Comparison of ENCODE assay signal across 13 cellular contexts in the genomic region with DNA sequence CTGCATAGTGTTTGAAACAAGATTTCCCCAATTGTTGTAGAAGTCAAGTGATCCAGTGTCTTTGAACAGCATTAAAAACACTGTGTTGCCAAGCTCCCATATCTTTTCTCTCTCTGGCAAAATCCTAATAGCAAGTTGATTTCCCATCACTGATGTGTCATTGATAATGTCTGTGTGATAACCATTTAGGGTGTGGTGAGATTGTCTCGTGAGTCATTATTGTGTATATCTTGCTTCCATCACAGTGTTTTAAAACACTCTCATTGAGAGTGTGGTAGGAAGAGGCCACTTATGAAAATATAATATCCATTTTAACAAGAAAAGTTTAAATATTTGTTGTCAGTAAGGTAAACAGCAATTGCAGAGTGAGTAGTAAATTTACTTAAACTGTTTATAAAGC.
DNase-seq lines count a peak whose midpoint lies in the region; ATAC-seq and TF ChIP-seq lines count a peak whose summit lies in the region.
"Had no signal": no experiment of that assay in that cellular context is flagged by ENCODE, and none has a peak within 500 bp of the region (broad histone marks: within the 10 kb centered on the region; RNA-seq: fewer than 3 reads in every experiment).

No MANE protein-coding gene starts in this region.

- H3K4me3 Mint-ChIP-seq in activated T-cell treated with anti-CD3 and anti-CD28 coated beads, Interleukin-2, amount 50 U/mL, for 4 hours, result no peak overlapping the region
- peak overlapping the region in 1 of 3 donors; percentile 2 for H3K4me3 Mint-ChIP-seq in T-cell
- H3K4me3 Mint-ChIP-seq: naive B cell had no signal

- peak; percentile 69 to 79 for ATAC-seq in activated T-cell treated with anti-CD3 and anti-CD28 coated beads, Interleukin-2, amount 50 U/mL, for 4 hours
- ATAC-seq in T-cell (replicated peaks in 1 of 4) (peak in 2 of 4 experiments; percentile 52 to 58), HG03439 (IDR thresholded peaks at IDR 0.05; ENCODE audit: unreplicated experiment) (no peak)
- peak; percentile 72 for ATAC-seq in stimulated activated naive CD8-positive, alpha-beta T cell treated with anti-CD3 and anti-CD28 coated beads, Interleukin-15, Interleukin-2, amounts not matched to agents 100 U/mL and 50 U/mL, for 24 hours

- H3K9ac ChIP-seq in fibroblast of lung (ENCODE audit: insufficient read depth, low read length), result no peak overlapping the region

- H3K4me3 ChIP-seq in fibroblast of lung (replicated peaks in 1 of 4; ENCODE audit: control extremely low read depth in 1 of 4, insufficient read depth in 1 of 4, low read depth in 3 of 4, low read length in 4 of 4), result no peak overlapping the region

- H3K27me3 Mint-ChIP-seq in activated T-cell treated with anti-CD3 and anti-CD28 coated beads, Interleukin-2, amount 50 U/mL, for 4 hours (ENCODE audit: low read depth), result no peaks in the 10 kb centered on the region
- H3K27me3 Mint-ChIP-seq in T-cell, result no peaks in the 10 kb centered on the region
- H3K27me3 Mint-ChIP-seq: naive B cell had no signal

- no peaks in the 10 kb centered on the region for H3K27me3 ChIP-seq in fibroblast of lung (ENCODE audit: control insufficient read depth, insufficient read depth, low read length)

- H3K4me2 ChIP-seq in fibroblast of lung (ENCODE audit: extremely low read depth, insufficient read depth, low read length), result peak overlapping the region; percentile 37

- DNase-seq in activated T-cell treated with anti-CD3 and anti-CD28 coated beads, Interleukin-2, amount 50 U/mL, for 4 hours, result no peak
- no peak for DNase-seq in activated T-cell treated with anti-CD3 and anti-CD28 coated beads, Interleukin-2, amount 50 U/mL, for 48 hours
- no peak for DNase-seq in T-cell
- peak; percentile 63 to 64 for DNase-seq in fibroblast of lung (ENCODE audit: low read depth in 2 of 2)
- no peak for DNase-seq in stimulated activated naive CD8-positive, alpha-beta T cell treated with anti-CD3 and anti-CD28 coated beads, Interleukin-15, Interleukin-2, amounts not matched to agents 100 U/mL and 50 U/mL, for 24 hours
- no peak for DNase-seq in DMS79 treated with DMSO at 0.1 percent for 48 hours (lab: John Stamatoyannopoulos, UW)
- no peak for DNase-seq in NCI-H187 treated with DMSO at 0.1 percent for 48 hours (lab: John Stamatoyannopoulos, UW)
- DNase-seq: C1 segment of cervical spinal cord; KG1; naive B cell; NCI-H510A treated with DMSO at 0.1 percent for 48 hours; stimulated activated CD4-positive, alpha-beta T cell treated with anti-CD3 and anti-CD28 coated beads, Interleukin-15, amount 100 ng/mL, for 24 hours had no signal

- no peak overlapping the region for H2AFZ ChIP-seq in fibroblast of lung (ENCODE audit: low read length)

- CTCF ChIA-PET in T-cell (lab: Charles Lee), result no interaction called here

- H3K4me1 ChIP-seq in fibroblast of lung (ENCODE audit: control insufficient read depth, extremely low read depth, insufficient read depth, low read length), result peaks cover 6% of the 10 kb centered on the region

- H3K27ac ChIP-seq in fibroblast of lung (ENCODE audit: insufficient read depth, low read length), result peak overlapping the region; percentile 90

- no peaks in the 10 kb centered on the region for H4K20me1 ChIP-seq in fibroblast of lung (ENCODE audit: control insufficient read depth, extremely low read depth, insufficient read depth, low read length)

- H3K9me3 ChIP-seq in fibroblast of lung (ENCODE audit: control insufficient read depth, insufficient read depth, low read depth, low read length), result no peaks in the 10 kb centered on the region

- peak overlapping the region; percentile 71 to 80 for H3K27ac Mint-ChIP-seq in T-cell
- H3K27ac Mint-ChIP-seq: naive B cell had no signal

- POLR2A ChIA-PET in T-cell (lab: Charles Lee), result interaction anchor here in 1 of 2 donors (0.6 to 0.9 kb wide), 2 partner anchors 207 to 443 kb away, joined by 3 read pairs; no protein-coding TSS in a partner anchor

- peaks cover 3% of the 10 kb centered on the region for H3K9me3 Mint-ChIP-seq in activated T-cell treated with anti-CD3 and anti-CD28 coated beads, Interleukin-2, amount 50 U/mL, for 4 hours
- peaks cover 0 to 7% (median 0%) of the 10 kb centered on the region in 3 donors for H3K9me3 Mint-ChIP-seq in T-cell

- H3K36me3 ChIP-seq in fibroblast of lung (ENCODE audit: control insufficient read depth, insufficient read depth, low read length), result no peaks in the 10 kb centered on the region

- H3K4me1 Mint-ChIP-seq in activated T-cell treated with anti-CD3 and anti-CD28 coated beads, Interleukin-2, amount 50 U/mL, for 4 hours (ENCODE audit: low read depth), result peaks cover 32% of the 10 kb centered on the region
- peaks cover 13 to 32% (median 25%) of the 10 kb centered on the region in 3 donors for H3K4me1 Mint-ChIP-seq in T-cell

- no peak for TF ChIP-seq CTCF in fibroblast of lung (conservative IDR thresholded peaks at IDR 0.05 in 1 of 2, IDR thresholded peaks at IDR 0.05 in 1 of 2; ENCODE audit: low read depth in 1 of 2, low read length in 2 of 2)

- H3K36me3 Mint-ChIP-seq in activated T-cell treated with anti-CD3 and anti-CD28 coated beads, Interleukin-2, amount 50 U/mL, for 4 hours (ENCODE audit: insufficient read depth), result peaks cover 17% of the 10 kb centered on the region
- H3K36me3 Mint-ChIP-seq in T-cell, result peaks cover 16% of the 10 kb centered on the region

- no peaks in the 10 kb centered on the region for H3K79me2 ChIP-seq in fibroblast of lung (ENCODE audit: control insufficient read depth, insufficient read depth, low read length)

Comparison
In these comparisons a context has a peak if more than half of its experiments do, and no peak if none do; other contexts are left out.
1. DNase-seq: peak in fibroblast of lung (2 of 2); none in activated T-cell treated with anti-CD3 and anti-CD28 coated beads, Interleukin-2, amount 50 U/mL, for 4 hours (single experiment), activated T-cell treated with anti-CD3 and anti-CD28 coated beads, Interleukin-2, amount 50 U/mL, for 48 hours (0 of 2), T-cell (0 of 34), stimulated activated naive CD8-positive, alpha-beta T cell treated with anti-CD3 and anti-CD28 coated beads, Interleukin-15, Interleukin-2, amounts not matched to agents 100 U/mL and 50 U/mL, for 24 hours (single experiment), DMS79 treated with DMSO at 0.1 percent for 48 hours (single experiment) and NCI-H187 treated with DMSO at 0.1 percent for 48 hours (single experiment).